26 cellular contexts compared by ENCODE assay signal in genomic region chr4:141022221-141022760, GRCh38.
DNase-seq lines count a peak whose midpoint lies in the region; ATAC-seq and TF ChIP-seq lines count a peak whose summit lies in the region.
"Had no signal": no experiment of that assay in that cellular context is flagged by ENCODE, and none has a peak within 500 bp of the region (broad histone marks: within the 10 kb centered on the region; RNA-seq: fewer than 3 reads in every experiment).

No MANE protein-coding gene starts in this region.

- peak overlapping the region; percentile 71 for H3K27ac ChIP-seq in left ventricle myocardium inferior (replicated peaks)
- no peak overlapping the region for H3K27ac ChIP-seq in stomach
- H3K27ac ChIP-seq: GM23248, KMS-11, prostate gland had no signal

- H3K4me1 Mint-ChIP-seq in nephron = peaks cover 65% of the 10 kb centered on the region
- H3K4me1 Mint-ChIP-seq in CD14-positive monocyte = no peaks in the 10 kb centered on the region
- H3K4me1 Mint-ChIP-seq: activated B cell treated with CpG ODN at 0.5 μM for 24 hours had no signal

- 62 to 74% (median 71%) methylated on average over 2 of the region's 2 CpGs for WGBS in stomach, 5 donors

- H3K9me3 ChIP-seq in left ventricle myocardium inferior (replicated peaks) (no peaks in the 10 kb centered on the region), stomach (no peaks in the 10 kb centered on the region)
- H3K9me3 ChIP-seq: adrenal gland, BE2C, prostate gland, transverse colon had no signal

- no peak for TF ChIP-seq EP300 in stomach (IDR thresholded peaks at IDR 0.05)

- H3K27ac Mint-ChIP-seq in nephron (peak overlapping the region; percentile 84 to 98 (median 87)), CD14-positive monocyte (no peak overlapping the region)
- H3K27ac Mint-ChIP-seq: activated B cell treated with CpG ODN at 0.5 μM for 24 hours; activated CD4-positive, alpha-beta memory T cell treated with anti-CD3 and anti-CD28 coated beads for 36 hours; natural killer cell treated with Interleukin-12 subunit alpha and Interleukin-12 subunit beta and Interleukin-15 and Interleukin-18, amount 100 ng/mL, for 72 hours; T-helper 2 cell treated with Interferon-gamma antibody and Interleukin-4, amounts not matched to agents 5 μg/mL and 100 μg/mL, for 36 hours had no signal

- H3K27me3 ChIP-seq in left ventricle myocardium inferior (ENCODE audit: low read depth) = no peaks in the 10 kb centered on the region
- H3K27me3 ChIP-seq in stomach = no peaks in the 10 kb centered on the region
- H3K27me3 ChIP-seq: adrenal gland, BE2C, transverse colon had no signal

- H3K4me1 ChIP-seq in left ventricle myocardium inferior (peaks cover 59% of the 10 kb centered on the region), stomach (peaks cover 0 to 37% (median 11%) of the 10 kb centered on the region in 4 donors)
- H3K4me1 ChIP-seq: prostate gland had no signal

- H3K4me3 Mint-ChIP-seq in nephron (no peak overlapping the region), CD14-positive monocyte (no peak overlapping the region)
- H3K4me3 Mint-ChIP-seq: activated B cell treated with CpG ODN at 0.5 μM for 24 hours; activated CD4-positive, alpha-beta memory T cell treated with anti-CD3 and anti-CD28 coated beads for 36 hours; natural killer cell treated with Interleukin-12 subunit alpha and Interleukin-12 subunit beta and Interleukin-15 and Interleukin-18, amount 100 ng/mL, for 72 hours; T-helper 2 cell treated with Interferon-gamma antibody and Interleukin-4, amounts not matched to agents 5 μg/mL and 100 μg/mL, for 36 hours had no signal

- H3K4me3 ChIP-seq in left ventricle myocardium inferior (no peak overlapping the region), stomach (no peak overlapping the region)
- H3K4me3 ChIP-seq: adrenal gland, GM23248, prostate gland, smooth muscle cell, transverse colon had no signal

- no peak for TF ChIP-seq CTCF in left ventricle myocardium inferior (IDR thresholded peaks at IDR 0.05; ENCODE audit: borderline replicate concordance)
- no peak for TF ChIP-seq CTCF in nephron (IDR thresholded peaks at IDR 0.05; ENCODE audit: unreplicated experiment in 3 of 3)
- no peak for TF ChIP-seq CTCF in stomach (IDR thresholded peaks at IDR 0.05)
- no peak for TF ChIP-seq CTCF in CD14-positive monocyte (IDR thresholded peaks at IDR 0.05)

- no peaks in the 10 kb centered on the region for H3K27me3 Mint-ChIP-seq in nephron (ENCODE audit: low read depth)
- peaks cover 0 to 3% (median 2%) of the 10 kb centered on the region in 3 donors for H3K27me3 Mint-ChIP-seq in CD14-positive monocyte (ENCODE audit: low read depth in 3 of 3)
- H3K27me3 Mint-ChIP-seq: natural killer cell treated with Interleukin-12 subunit alpha and Interleukin-12 subunit beta and Interleukin-15 and Interleukin-18, amount 100 ng/mL, for 72 hours had no signal

- intact Hi-C loops in left ventricle myocardium inferior (cut with micrococcal nuclease) (no loop called here), Right ventricle myocardium superior (cut with DNase I) (no loop called here), stomach (cut with DNase I; ENCODE audit: low total_unique reads) (no loop called here), CD14-positive monocyte (cut with micrococcal nuclease) (no loop called here)

- no peaks in the 10 kb centered on the region for H3K36me3 Mint-ChIP-seq in nephron (ENCODE audit: low read depth)
- H3K36me3 Mint-ChIP-seq in CD14-positive monocyte = no peaks in the 10 kb centered on the region
- H3K36me3 Mint-ChIP-seq: activated CD4-positive, alpha-beta memory T cell treated with anti-CD3 and anti-CD28 coated beads for 36 hours; natural killer cell treated with Interleukin-12 subunit alpha and Interleukin-12 subunit beta and Interleukin-15 and Interleukin-18, amount 100 ng/mL, for 72 hours had no signal

- DNase-seq in left ventricle myocardium inferior (no peak), Right ventricle myocardium superior (no peak), stomach (no peak), CD14-positive monocyte (ENCODE audit: low spot score) (no peak)
- DNase-seq in stimulated activated naive CD4-positive, alpha-beta T cell treated with Interleukin-2 at 50 U/mL for 16 hours (lab: John Stamatoyannopoulos, UW) = no peak
- DNase-seq: activated B cell treated with CpG ODN at 0.5 μM for 24 hours; activated CD4-positive, alpha-beta memory T cell treated with anti-CD3 and anti-CD28 coated beads for 36 hours; activated gamma-delta T cell treated with Interleukin-2 at 50 U/mL for 16 hours; adrenal gland; GM23248; left colon; midbrain; NCI-H187 treated with DMSO at 0.1 percent for 48 hours; NCI-H510A; stimulated activated CD4-positive, alpha-beta T cell treated with anti-CD3 and anti-CD28 coated beads, Interleukin-2, amount 100 ng/mL, for 48 hours; stimulated activated naive CD8-positive, alpha-beta T cell treated with anti-CD3 and anti-CD28 coated beads, Interleukin-15, Interleukin-2, amounts not matched to agents 100 U/mL and 50 U/mL, for 24 hours; transverse colon had no signal

- ATAC-seq in Right ventricle myocardium superior (ENCODE audit: poor library complexity) = no peak
- ATAC-seq in SK-N-SH treated with all-trans-retinoic acid at 6 μM for 48 hours = peak; percentile 48
- no peak for ATAC-seq in GM21529 (IDR thresholded peaks at IDR 0.05; ENCODE audit: unreplicated experiment)
- ATAC-seq: left colon; natural killer cell treated with Interleukin-12 subunit alpha and Interleukin-12 subunit beta and Interleukin-15 and Interleukin-18, amount 100 ng/mL, for 72 hours; stimulated activated naive CD8-positive, alpha-beta T cell treated with anti-CD3 and anti-CD28 coated beads, Interleukin-15, Interleukin-2, amounts not matched to agents 100 U/mL and 50 U/mL, for 24 hours had no signal

- H3K9me3 Mint-ChIP-seq in nephron (no peaks in the 10 kb centered on the region), CD14-positive monocyte (peaks cover 0 to 2% (median 0%) of the 10 kb centered on the region in 7 donors)
- H3K9me3 Mint-ChIP-seq: activated B cell treated with CpG ODN at 0.5 μM for 24 hours; activated CD4-positive, alpha-beta memory T cell treated with anti-CD3 and anti-CD28 coated beads for 36 hours; T-helper 2 cell treated with Interferon-gamma antibody and Interleukin-4, amounts not matched to agents 5 μg/mL and 100 μg/mL, for 36 hours had no signal

- H3K36me3 ChIP-seq in left ventricle myocardium inferior = no peaks in the 10 kb centered on the region
- H3K36me3 ChIP-seq in stomach = no peaks in the 10 kb centered on the region
- H3K36me3 ChIP-seq: adrenal gland, BE2C, prostate gland, transverse colon had no signal

- no peak for TF ChIP-seq POLR2A in stomach (IDR thresholded peaks at IDR 0.05)

TF ChIP-seq in SK-N-SH treated with all-trans-retinoic acid at 6 μM for 48 hours, 23 proteins besides CTCF, POLR2A, EP300 and RAD21 (continues in another document):
- TF ChIP-seq ZFP30 (CRISPR knock-in tag; IDR thresholded peaks at IDR 0.05) (no peak), ARNTL (CRISPR knock-in tag; IDR thresholded peaks at IDR 0.05; ENCODE audit: borderline replicate concordance, low read depth) (no peak), ZFP3 (CRISPR knock-in tag; IDR thresholded peaks at IDR 0.05) (no peak), TCF4 (CRISPR knock-in tag; IDR thresholded peaks at IDR 0.05; ENCODE audit: borderline replicate concordance) (no peak), ISL1 (CRISPR knock-in tag; IDR thresholded peaks at IDR 0.05) (no peak), ESRRG (CRISPR knock-in tag; IDR thresholded peaks at IDR 0.05) (no peak), PPARA (CRISPR knock-in tag; IDR thresholded peaks at IDR 0.05; ENCODE audit: borderline replicate concordance) (no peak), BACH2 (CRISPR knock-in tag; IDR thresholded peaks at IDR 0.05; ENCODE audit: borderline replicate concordance) (no peak), TOX (CRISPR knock-in tag; IDR thresholded peaks at IDR 0.05; ENCODE audit: borderline replicate concordance) (no peak), POU6F1 (CRISPR knock-in tag; IDR thresholded peaks at IDR 0.05; ENCODE audit: borderline replicate concordance, low read depth) (no peak)
- TF ChIP-seq, protein P1, sequence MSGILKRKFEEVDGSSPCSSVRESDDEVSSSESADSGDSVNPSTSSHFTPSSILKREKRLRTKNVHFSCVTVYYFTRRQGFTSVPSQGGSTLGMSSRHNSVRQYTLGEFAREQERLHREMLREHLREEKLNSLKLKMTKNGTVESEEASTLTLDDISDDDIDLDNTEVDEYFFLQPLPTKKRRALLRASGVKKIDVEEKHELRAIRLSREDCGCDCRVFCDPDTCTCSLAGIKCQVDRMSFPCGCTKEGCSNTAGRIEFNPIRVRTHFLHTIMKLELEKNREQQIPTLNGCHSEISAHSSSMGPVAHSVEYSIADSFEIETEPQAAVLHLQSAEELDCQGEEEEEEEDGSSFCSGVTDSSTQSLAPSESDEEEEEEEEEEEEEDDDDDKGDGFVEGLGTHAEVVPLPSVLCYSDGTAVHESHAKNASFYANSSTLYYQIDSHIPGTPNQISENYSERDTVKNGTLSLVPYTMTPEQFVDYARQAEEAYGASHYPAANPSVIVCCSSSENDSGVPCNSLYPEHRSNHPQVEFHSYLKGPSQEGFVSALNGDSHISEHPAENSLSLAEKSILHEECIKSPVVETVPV (CRISPR knock-in tag; IDR thresholded peaks at IDR 0.05) = no peak
- TF ChIP-seq, protein P2, sequence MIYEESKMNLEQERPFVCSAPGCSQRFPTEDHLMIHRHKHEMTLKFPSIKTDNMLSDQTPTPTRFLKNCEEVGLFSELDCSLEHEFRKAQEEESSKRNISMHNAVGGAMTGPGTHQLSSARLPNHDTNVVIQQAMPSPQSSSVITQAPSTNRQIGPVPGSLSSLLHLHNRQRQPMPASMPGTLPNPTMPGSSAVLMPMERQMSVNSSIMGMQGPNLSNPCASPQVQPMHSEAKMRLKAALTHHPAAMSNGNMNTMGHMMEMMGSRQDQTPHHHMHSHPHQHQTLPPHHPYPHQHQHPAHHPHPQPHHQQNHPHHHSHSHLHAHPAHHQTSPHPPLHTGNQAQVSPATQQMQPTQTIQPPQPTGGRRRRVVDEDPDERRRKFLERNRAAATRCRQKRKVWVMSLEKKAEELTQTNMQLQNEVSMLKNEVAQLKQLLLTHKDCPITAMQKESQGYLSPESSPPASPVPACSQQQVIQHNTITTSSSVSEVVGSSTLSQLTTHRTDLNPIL (CRISPR knock-in tag; IDR thresholded peaks at IDR 0.05; ENCODE audit: low read depth) = no peak

Comparison
In these comparisons a context has a peak if more than half of its experiments do, and no peak if none do; other contexts are left out.
1. H3K27ac Mint-ChIP-seq: peak in nephron (3 of 3); none in CD14-positive monocyte (0 of 7).